Comparison of ENCODE assay signal across 8 cellular contexts in genomic region chr6:43390753-43391447, GRCh38. TPM values are rescaled to one million over a fixed set of nuclear protein-coding genes. Genes with fewer than 3 reads are reported as not detected.
DNase-seq lines count a peak whose midpoint lies in the region; ATAC-seq and TF ChIP-seq lines count a peak whose summit lies in the region.
"Not testable (repeated sequence)": the region's sequence is repeated elsewhere in the genome, so short reads cannot be mapped to it uniquely, and the experiment has no call there.

No MANE protein-coding gene starts in this region.

- POLR2A ChIA-PET in naive thymus-derived CD4-positive, alpha-beta T cell (lab: Charles Lee) = interaction anchor here (0.6 to 2.3 kb wide), 4 partner anchors 9 to 27 kb away, joined by 3 to 16 read pairs (median 4); partner anchors contain the start of gene ZNF318

- not testable (repeated sequence) for H3K27me3 Mint-ChIP-seq in T-helper 17 cell; central memory CD8-positive, alpha-beta T cell
- peaks cover 15% of the 10 kb centered on the region for H3K27me3 Mint-ChIP-seq in activated T-cell treated with anti-CD3 and anti-CD28 coated beads, Interleukin-2, amount 50 U/mL, for 24 hours
- peaks cover 0 to 79% (median 8%) of the 10 kb centered on the region in 5 donors for H3K27me3 Mint-ChIP-seq in naive thymus-derived CD4-positive, alpha-beta T cell

- peak; percentile 22 for ATAC-seq in T-helper 17 cell
- peak; percentile 19 for ATAC-seq in central memory CD8-positive, alpha-beta T cell (replicated peaks; ENCODE audit: extremely low read depth, poor library complexity, severe bottlenecking)
- not testable (repeated sequence) for ATAC-seq in naive thymus-derived CD4-positive, alpha-beta T cell
- peak; percentile 8 for ATAC-seq in stimulated activated effector memory CD8-positive, alpha-beta T cell treated with anti-CD3 and anti-CD28 coated beads, Interleukin-12 subunit alpha, Interleukin-12 subunit beta, amount 100 ng/mL, for 72 hours

- DNase-seq in T-helper 17 cell; activated T-cell treated with anti-CD3 and anti-CD28 coated beads, Interleukin-2, amount 50 U/mL, for 24 hours; central memory CD8-positive, alpha-beta T cell (ENCODE audit: low spot score in 2 of 2); naive thymus-derived CD4-positive, alpha-beta T cell; stimulated activated effector memory CD8-positive, alpha-beta T cell treated with anti-CD3 and anti-CD28 coated beads, Interleukin-12 subunit alpha, Interleukin-12 subunit beta, amount 100 ng/mL, for 72 hours (ENCODE audit: low spot score in 2 of 2): not testable (repeated sequence)
- DNase-seq in islet precursor cell = peak; percentile 70

- H3K9ac ChIP-seq in BLaER1 treated with 17β-estradiol and CSF1 and Interleukin-3, amounts not matched to agents 10 nM and 100 nM = peak overlapping the region in 2 of 11 experiments; percentile 17 to 18; a peak in 1 of 22 replicates

- CTCF ChIA-PET in naive thymus-derived CD4-positive, alpha-beta T cell (lab: Charles Lee) = interaction anchor here (1.4 kb wide), 1 partner anchor 30 kb away, joined by 3 read pairs; no protein-coding TSS in a partner anchor

- peak overlapping the region; percentile 72 for H3K27ac Mint-ChIP-seq in T-helper 17 cell
- not testable (repeated sequence) for H3K27ac Mint-ChIP-seq in activated T-cell treated with anti-CD3 and anti-CD28 coated beads, Interleukin-2, amount 50 U/mL, for 24 hours
- peak overlapping the region; percentile 17 for H3K27ac Mint-ChIP-seq in central memory CD8-positive, alpha-beta T cell (ENCODE audit: low read depth)
- H3K27ac Mint-ChIP-seq in naive thymus-derived CD4-positive, alpha-beta T cell = peak overlapping the region in 7 of 9 donors; percentile 5 to 85 (median 62)
- H3K27ac Mint-ChIP-seq in stimulated activated effector memory CD8-positive, alpha-beta T cell treated with anti-CD3 and anti-CD28 coated beads, Interleukin-12 subunit alpha, Interleukin-12 subunit beta, amount 100 ng/mL, for 72 hours = peak overlapping the region; percentile 83

- not testable (repeated sequence) for H3K9me3 Mint-ChIP-seq in activated T-cell treated with anti-CD3 and anti-CD28 coated beads, Interleukin-2, amount 50 U/mL, for 24 hours; central memory CD8-positive, alpha-beta T cell; naive thymus-derived CD4-positive, alpha-beta T cell; stimulated activated effector memory CD8-positive, alpha-beta T cell treated with anti-CD3 and anti-CD28 coated beads, Interleukin-12 subunit alpha, Interleukin-12 subunit beta, amount 100 ng/mL, for 72 hours

- H3K27me3 ChIP-seq in BLaER1 treated with 17β-estradiol and CSF1 and Interleukin-3, amounts not matched to agents 10 nM and 100 nM = peaks cover 20 to 42% (median 35%) of the 10 kb centered on the region in 11 experiments; a peak in 20 of 22 replicates
- H3K27me3 ChIP-seq in naive thymus-derived CD4-positive, alpha-beta T cell (ENCODE audit: control insufficient read depth in 2 of 2, insufficient read depth in 2 of 2, low read length in 2 of 2) = not testable (repeated sequence)

- not testable (repeated sequence) for H3K9me3 ChIP-seq in BLaER1 treated with 17β-estradiol and CSF1 and Interleukin-3, amounts not matched to agents 10 nM and 100 nM (replicated peaks in 1 of 11); T-helper 17 cell (ENCODE audit: control insufficient read depth, low read length, poor library complexity, severe bottlenecking); naive thymus-derived CD4-positive, alpha-beta T cell (ENCODE audit: control insufficient read depth in 2 of 3, low read length in 3 of 3)

- intact Hi-C loops in naive thymus-derived CD4-positive, alpha-beta T cell (cut with micrococcal nuclease) = not testable (repeated sequence)

- H4K20me1 ChIP-seq in BLaER1 treated with 17β-estradiol and CSF1 and Interleukin-3, amounts not matched to agents 10 nM and 100 nM = not testable (repeated sequence)

- peak overlapping the region; percentile 51 to 79 (median 71) for H3K4me2 ChIP-seq in BLaER1 treated with 17β-estradiol and CSF1 and Interleukin-3, amounts not matched to agents 10 nM and 100 nM

- not testable (repeated sequence) for TF ChIP-seq CTCF in GM12875 (IDR thresholded peaks at IDR 0.05; ENCODE audit: borderline replicate concordance, insufficient read depth, low read depth, low read length)

- H3K4me3 ChIP-seq in BLaER1 treated with 17β-estradiol and CSF1 and Interleukin-3, amounts not matched to agents 10 nM and 100 nM = not testable (repeated sequence)
- H3K4me3 ChIP-seq in GM12875 (ENCODE audit: low read depth, low read length) = peak overlapping the region; percentile 40
- peak overlapping the region; percentile 15 for H3K4me3 ChIP-seq in naive thymus-derived CD4-positive, alpha-beta T cell (ENCODE audit: low read length)

- not testable (repeated sequence) for H3K27ac ChIP-seq in BLaER1 treated with 17β-estradiol and CSF1 and Interleukin-3, amounts not matched to agents 10 nM and 100 nM; naive thymus-derived CD4-positive, alpha-beta T cell (ENCODE audit: low read depth, low read length)

- H3K36me3 ChIP-seq in BLaER1 treated with 17β-estradiol and CSF1 and Interleukin-3, amounts not matched to agents 10 nM and 100 nM; naive thymus-derived CD4-positive, alpha-beta T cell (ENCODE audit: control insufficient read depth in 2 of 3, insufficient read depth in 3 of 3, low read length in 3 of 3): not testable (repeated sequence)

- H3K4me3 Mint-ChIP-seq in T-helper 17 cell = peak overlapping the region; percentile 85
- peak overlapping the region; percentile 58 for H3K4me3 Mint-ChIP-seq in activated T-cell treated with anti-CD3 and anti-CD28 coated beads, Interleukin-2, amount 50 U/mL, for 24 hours
- H3K4me3 Mint-ChIP-seq in central memory CD8-positive, alpha-beta T cell = peak overlapping the region; percentile 59
- H3K4me3 Mint-ChIP-seq in naive thymus-derived CD4-positive, alpha-beta T cell = peak overlapping the region; percentile 54 to 85 (median 76)
- H3K4me3 Mint-ChIP-seq in stimulated activated effector memory CD8-positive, alpha-beta T cell treated with anti-CD3 and anti-CD28 coated beads, Interleukin-12 subunit alpha, Interleukin-12 subunit beta, amount 100 ng/mL, for 72 hours = peak overlapping the region; percentile 70

- H3K36me3 Mint-ChIP-seq in T-helper 17 cell (ENCODE audit: low read depth); activated T-cell treated with anti-CD3 and anti-CD28 coated beads, Interleukin-2, amount 50 U/mL, for 24 hours (ENCODE audit: low read depth); central memory CD8-positive, alpha-beta T cell (ENCODE audit: insufficient read depth); naive thymus-derived CD4-positive, alpha-beta T cell; stimulated activated effector memory CD8-positive, alpha-beta T cell treated with anti-CD3 and anti-CD28 coated beads, Interleukin-12 subunit alpha, Interleukin-12 subunit beta, amount 100 ng/mL, for 72 hours: not testable (repeated sequence)

- peaks cover 37% of the 10 kb centered on the region for H3K4me1 Mint-ChIP-seq in T-helper 17 cell
- H3K4me1 Mint-ChIP-seq in activated T-cell treated with anti-CD3 and anti-CD28 coated beads, Interleukin-2, amount 50 U/mL, for 24 hours (ENCODE audit: low read depth) = peaks cover 31% of the 10 kb centered on the region
- H3K4me1 Mint-ChIP-seq in central memory CD8-positive, alpha-beta T cell = peaks cover 46% of the 10 kb centered on the region
- peaks cover 36 to 63% (median 52%) of the 10 kb centered on the region in 7 donors for H3K4me1 Mint-ChIP-seq in naive thymus-derived CD4-positive, alpha-beta T cell
- peaks cover 43% of the 10 kb centered on the region for H3K4me1 Mint-ChIP-seq in stimulated activated effector memory CD8-positive, alpha-beta T cell treated with anti-CD3 and anti-CD28 coated beads, Interleukin-12 subunit alpha, Interleukin-12 subunit beta, amount 100 ng/mL, for 72 hours

- H3K4me1 ChIP-seq in BLaER1 treated with 17β-estradiol and CSF1 and Interleukin-3, amounts not matched to agents 10 nM and 100 nM = peaks cover 27 to 52% (median 35%) of the 10 kb centered on the region in 10 experiments
- H3K4me1 ChIP-seq in naive thymus-derived CD4-positive, alpha-beta T cell (ENCODE audit: control insufficient read depth in 2 of 2, insufficient read depth in 2 of 2, low read length in 2 of 2) = peaks cover 18 to 30% of the 10 kb centered on the region in 2 donors

RNA-seq across cellular contexts. Expression of gene ZNF318, which starts 21.5 kb away (rescaled TPM):
- total RNA-seq in T-helper 17 cell = 10 to 100 TPM; 22.5 to 24.0 TPM
- 10 to 100 TPM; 15.8 to 40.2 (median 28.3) TPM for total RNA-seq in naive thymus-derived CD4-positive, alpha-beta T cell
- polyA plus RNA-seq in naive thymus-derived CD4-positive, alpha-beta T cell = 10 to 100 TPM in 1 of 2 donors, 1 to 10 TPM in 1; 6.9 to 12.9 TPM

RNA-seq across cellular contexts. Expression of gene ABCC10, which starts 36.4 kb away (rescaled TPM):
- total RNA-seq in T-helper 17 cell = 10 to 100 TPM; 51.0 to 70.7 TPM
- total RNA-seq in naive thymus-derived CD4-positive, alpha-beta T cell = 10 to 100 TPM; 56.2 to 74.6 (median 60.4) TPM
- 10 to 100 TPM in 1 of 2 donors, 1 to 10 TPM in 1; 9.8 to 18.6 TPM for polyA plus RNA-seq in naive thymus-derived CD4-positive, alpha-beta T cell
